Comparison of ENCODE assay signal across 14 cellular contexts in the genomic region with DNA sequence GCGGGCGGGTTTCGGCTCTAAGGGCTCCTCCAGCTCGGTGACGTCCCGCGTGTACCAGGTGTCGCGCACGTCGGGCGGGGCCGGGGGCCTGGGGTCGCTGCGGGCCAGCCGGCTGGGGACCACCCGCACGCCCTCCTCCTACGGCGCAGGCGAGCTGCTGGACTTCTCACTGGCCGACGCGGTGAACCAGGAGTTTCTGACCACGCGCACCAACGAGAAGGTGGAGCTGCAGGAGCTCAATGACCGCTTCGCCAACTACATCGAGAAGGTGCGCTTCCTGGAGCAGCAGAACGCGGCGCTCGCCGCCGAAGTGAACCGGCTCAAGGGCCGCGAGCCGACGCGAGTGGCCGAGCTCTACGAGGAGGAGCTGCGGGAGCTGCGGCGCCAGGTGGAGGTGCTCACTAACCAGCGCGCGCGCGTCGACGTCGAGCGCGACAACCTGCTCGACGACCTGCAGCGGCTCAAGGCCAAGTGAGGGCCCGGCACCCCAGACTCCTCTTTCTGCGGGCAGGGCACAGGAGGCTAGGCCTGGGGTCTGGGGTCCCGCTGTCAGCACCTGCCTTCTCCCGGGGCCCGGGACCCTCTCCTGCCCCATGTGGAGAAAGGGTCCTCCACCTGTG. TPM values are rescaled to one million over a fixed set of nuclear protein-coding genes. Genes with fewer than 3 reads are reported as not detected.
DNase-seq lines count a peak whose midpoint lies in the region; ATAC-seq, FAIRE-seq and TF ChIP-seq lines count a peak whose summit lies in the region.
"Had no signal": no experiment of that assay in that cellular context is flagged by ENCODE, and none has a peak within 500 bp of the region (broad histone marks: within the 10 kb centered on the region; RNA-seq: fewer than 3 reads in every experiment).

No MANE protein-coding gene starts in this region.

- H3K27me3 ChIP-seq in HUES6 (ENCODE audit: control insufficient read depth, insufficient read depth, low read length): peaks cover 15% of the 10 kb centered on the region; the same call in 1 of the 2 replicates
- H3K27me3 ChIP-seq in H1 (replicated peaks in 1 of 4; ENCODE audit: control insufficient read depth in 3 of 4, extremely low read depth in 1 of 4, insufficient read depth in 3 of 4, low read length in 3 of 4): peaks cover 15 to 36% (median 29%) of the 10 kb centered on the region in 4 experiments
- H3K27me3 ChIP-seq in left lung: peaks cover 14 to 74% of the 10 kb centered on the region in 2 donors

- H3K23me2 ChIP-seq in H1 (ENCODE audit: low read depth, low read length): peaks cover 2% of the 10 kb centered on the region

- WGBS in H1 (ENCODE audit: extremely low coverage in 1 of 2, insufficient coverage in 1 of 2, insufficient read length in 1 of 2, insufficient replicate concordance in 2 of 2, low coverage in 1 of 2, low lambda C conversion rate in 2 of 2, missing lambda C conversion rate in 1 of 2), 2 experiments: 19% methylated on average over 45 of the region's 66 CpGs; no CpG with 5 or more reads in 1 of the 2 experiments

- peak overlapping the region; percentile 36; the same call in 1 of the 2 replicates for H2AFZ ChIP-seq in H1 (ENCODE audit: low read length)

- H3K4me3 ChIP-seq in HUES6 (ENCODE audit: low read depth, low read length) (peak overlapping the region; percentile 36; the same call in 1 of the 2 replicates), H1 (ENCODE audit: extremely low read depth in 1 of 4, insufficient read depth in 2 of 4, low read depth in 3 of 4, low read length in 4 of 4) (peak overlapping the region in 2 of 4 experiments; percentile 2 to 51; a peak in 3 of 8 replicates), left lung (no peak overlapping the region), skeletal muscle cell (ENCODE audit: low read depth, low read length) (peak overlapping the region; percentile 60)

- H3K27ac ChIP-seq in HUES6 (ENCODE audit: low read depth, low read length) (no peak overlapping the region), H1 (ENCODE audit: low read depth, low read length) (no peak overlapping the region), left lung (no peak overlapping the region)
- H3K27ac ChIP-seq: C4-2B, KMS-11, RWPE1 had no signal

- no peaks in the 10 kb centered on the region for H3K79me2 ChIP-seq in H1 (ENCODE audit: control insufficient read depth in 1 of 2, insufficient read depth in 2 of 2, low read length in 2 of 2)

- peak overlapping the region; percentile 93 for H3K18ac ChIP-seq in H1 (ENCODE audit: extremely low read depth, low read length)

- H3K4ac ChIP-seq in H1 (replicated peaks; ENCODE audit: insufficient read length, low read depth, low read length): no peak overlapping the region

- H2BK5ac ChIP-seq in H1 (ENCODE audit: low read depth, low read length): peak overlapping the region; percentile 60; the same call in 1 of the 2 replicates

- H2BK12ac ChIP-seq in H1 (ENCODE audit: low read depth, low read length): peak overlapping the region; percentile 87; the same call in 1 of the 2 replicates

- H4K5ac ChIP-seq in H1 (ENCODE audit: insufficient read length, low read depth, low read length): peak overlapping the region; percentile 32

- TF ChIP-seq POLR2A in H1 (IDR thresholded peaks at IDR 0.05; ENCODE audit: control extremely low read depth in 1 of 2, low read depth in 2 of 2, low read length in 2 of 2) (no peak), erythroblast (IDR thresholded peaks at IDR 0.05; ENCODE audit: low read length) (no peak)

- ATAC-seq in left lung (peak; percentile 41), SK-N-SH treated with all-trans-retinoic acid at 6 μM for 48 hours (no peak)

- no peak overlapping the region for H3K23ac ChIP-seq in H1 (ENCODE audit: insufficient read length)

- CTCF ChIA-PET in H1 (lab: Charles Lee; ENCODE audit: partially characterized antibody): interaction anchor here (1.0 to 88.6 kb wide), 8 partner anchors 8 to 71 kb away, joined by 3 to 7248 read pairs (median 9); partner anchors contain the start of genes ASIC4, CHPF, GMPPA and SPEG

- H2BK15ac ChIP-seq in H1 (ENCODE audit: low read length): peak overlapping the region; percentile 92; the same call in 1 of the 2 replicates

- H2BK20ac ChIP-seq in H1 (ENCODE audit: low read length): peak overlapping the region; percentile 80; the same call in 1 of the 2 replicates

- no peak overlapping the region for H3K56ac ChIP-seq in H1 (replicated peaks; ENCODE audit: insufficient read length, low read depth, low read length)

- peak overlapping the region; percentile 63; the same call in 1 of the 2 replicates for H4K8ac ChIP-seq in H1 (ENCODE audit: extremely low read depth, insufficient read depth, low read length)

- H3K4me2 ChIP-seq in H1 (ENCODE audit: insufficient read depth in 1 of 2, low read depth in 2 of 2, low read length in 2 of 2): peak overlapping the region; percentile 12 to 64; a peak in 3 of 4 replicates
- H3K4me2 ChIP-seq: KMS-11 had no signal

- no peaks in the 10 kb centered on the region for H3K79me1 ChIP-seq in H1 (ENCODE audit: low read depth, low read length)

- intact Hi-C loops in left lung (cut with DNase I): no loop called here

- H3K36me3 ChIP-seq in HUES6 (ENCODE audit: control insufficient read depth, insufficient read depth, low read length) (no peaks in the 10 kb centered on the region), H1 (ENCODE audit: control insufficient read depth in 2 of 4, insufficient read depth in 4 of 4, low read length in 3 of 4) (no peaks in the 10 kb centered on the region), left lung (no peaks in the 10 kb centered on the region)

- TF ChIP-seq EP300 in H1 (IDR thresholded peaks at IDR 0.05; ENCODE audit: borderline replicate concordance in 1 of 2, low read depth in 2 of 2, low read length in 2 of 2): no peak

- peak; percentile 5 to 16; a peak in 2 of 4 replicates for TF ChIP-seq RAD21 in H1 (IDR thresholded peaks at IDR 0.05 in 1 of 2, conservative IDR thresholded peaks at IDR 0.05 in 1 of 2; ENCODE audit: low read depth in 2 of 2, low read length in 2 of 2)

- peaks cover 0 to 2% of the 10 kb centered on the region in 2 experiments for H4K20me1 ChIP-seq in H1 (replicated peaks in 1 of 2; ENCODE audit: control insufficient read depth in 1 of 2, insufficient read depth in 2 of 2, low read length in 2 of 2)

- H2BK120ac ChIP-seq in H1 (replicated peaks; ENCODE audit: low read depth, low read length): no peak overlapping the region

- TF ChIP-seq CTCF in H1 (IDR thresholded peaks at IDR 0.05; ENCODE audit: control extremely low read depth in 1 of 3, insufficient read depth in 1 of 3, low read depth in 1 of 3, low read length in 3 of 3) (peak in 1 of 3 experiments; percentile 26; a peak in 2 of 4 replicates), left lung (IDR thresholded peaks at IDR 0.05) (no peak)

- FAIRE-seq in H1 (lab: Jason Lieb, UNC): no peak
- FAIRE-seq: TTC549 had no signal

- no peak overlapping the region for H3K14ac ChIP-seq in H1 (ENCODE audit: insufficient read length)

- H3K9ac ChIP-seq in HUES6 (ENCODE audit: low read length) (no peak overlapping the region), H1 (replicated peaks in 1 of 4; ENCODE audit: extremely low read depth in 1 of 4, low read depth in 3 of 4, low read length in 3 of 4) (no peak overlapping the region)
- H3K9ac ChIP-seq: KMS-11 had no signal

- DNase-seq in H1 (ENCODE audit: low read depth in 1 of 2, low spot score in 2 of 2) (no peak), left lung (no peak), skeletal muscle cell (ENCODE audit: low read depth) (no peak), germinal center (ENCODE audit: low spot score) (no peak), SHP77 treated with DMSO at 0.1 percent for 48 hours (lab: John Stamatoyannopoulos, UW) (no peak), erythroblast (lab: John Stamatoyannopoulos, UW) (no peak)
- DNase-seq: NCI-H2171; stimulated activated naive CD8-positive, alpha-beta T cell treated with anti-CD3 and anti-CD28 coated beads, Interleukin-15, amount 100 ng/mL, for 72 hours had no signal

- no peak overlapping the region for H2AK5ac ChIP-seq in H1 (ENCODE audit: low read depth, low read length)

- no peak overlapping the region for H4K91ac ChIP-seq in H1 (replicated peaks; ENCODE audit: insufficient read length, low read length)

- H3K9me3 ChIP-seq in HUES6 (ENCODE audit: control insufficient read depth, insufficient read depth, low read depth, low read length) (no peaks in the 10 kb centered on the region), H1 (ENCODE audit: insufficient read depth in 2 of 2, low read depth in 1 of 2, low read length in 1 of 2) (no peaks in the 10 kb centered on the region), left lung (no peaks in the 10 kb centered on the region)

- H3K4me1 ChIP-seq in HUES6 (ENCODE audit: control insufficient read depth, insufficient read depth, low read length): peaks cover 33% of the 10 kb centered on the region
- H3K4me1 ChIP-seq in H1 (replicated peaks in 1 of 4; ENCODE audit: control insufficient read depth in 3 of 4, insufficient read depth in 4 of 4, low read length in 3 of 4): peaks cover 8 to 26% (median 15%) of the 10 kb centered on the region in 4 experiments
- peaks cover 0 to 14% of the 10 kb centered on the region in 2 donors for H3K4me1 ChIP-seq in left lung

- POLR2A ChIA-PET in H1 (lab: Charles Lee; ENCODE audit: partially characterized antibody): interaction anchor here (1.0 to 4.6 kb wide), 3 partner anchors 14 to 77 kb away, joined by 3 to 17 read pairs (median 8); no protein-coding TSS in a partner anchor

RNA-seq across cellular contexts. Expression of gene DES, which starts 0.5 kb away (rescaled TPM):
- 1.5 and 1.8 TPM in 2 replicates for total RNA-seq in H1 (2021; fragmentation: NEBNext Ultra II Directional; extraction: Animal tissue kit (Norgen Biotek cat#: 25700))
- polyA plus RNA-seq in H1 (2011; rRNA removed): 3.8 and 4.3 TPM in 2 replicates
- 5.0 TPM for polyA plus RNA-seq in H1 (2011; cell fraction: cytosol; rRNA removed)
- polyA plus RNA-seq in H1 (2011; cell fraction: nucleus; rRNA removed): 3.5 TPM
- 2.0 to 3.8 TPM (median 3.0 TPM) in 4 replicates for polyA plus RNA-seq in H1 (2012, experiment 1 of 2)
- 1.8 TPM for polyA plus RNA-seq in H1 (2012, experiment 2 of 2)
- 1.2 TPM for polyA plus RNA-seq in H1 (2013, experiment 1 of 2)
- 2.2 TPM for polyA plus RNA-seq in H1 (2013, experiment 2 of 2)
- 7.1 and 14.3 TPM in 2 replicates for polyA minus RNA-seq in H1 (2011; rRNA and poly(A)+ RNA removed)
- 5.7 TPM for polyA minus RNA-seq in H1 (2011; cell fraction: cytosol; rRNA and poly(A)+ RNA removed)
- 2.7 TPM for polyA minus RNA-seq in H1 (2011; cell fraction: nucleus; rRNA and poly(A)+ RNA removed)
- total RNA-seq in left lung: 100 to 1,000 TPM in 1 of 2 donors, 10 to 100 TPM in 1; 32.0 to 101 TPM

RNA-seq across cellular contexts. Expression of gene SPEG, which starts 16.0 kb away (rescaled TPM):
- total RNA-seq in H1 (2021; fragmentation: NEBNext Ultra II Directional; extraction: Animal tissue kit (Norgen Biotek cat#: 25700)): 32.0 and 36.7 TPM in 2 replicates
- polyA plus RNA-seq in H1 (2011; rRNA removed): 19.9 and 37.1 TPM in 2 replicates
- 41.0 TPM for polyA plus RNA-seq in H1 (2011; cell fraction: cytosol; rRNA removed)
- polyA plus RNA-seq in H1 (2011; cell fraction: nucleus; rRNA removed): 98.6 TPM
- 20.0 to 41.3 TPM (median 36.9 TPM) in 4 replicates for polyA plus RNA-seq in H1 (2012, experiment 1 of 2)
- polyA plus RNA-seq in H1 (2012, experiment 2 of 2): 18.5 TPM
- polyA plus RNA-seq in H1 (2013, experiment 1 of 2): 41.2 TPM
- polyA plus RNA-seq in H1 (2013, experiment 2 of 2): 36.3 TPM
- polyA minus RNA-seq in H1 (2011; rRNA and poly(A)+ RNA removed): 7.1 and 12.4 TPM in 2 replicates
- polyA minus RNA-seq in H1 (2011; cell fraction: cytosol; rRNA and poly(A)+ RNA removed): 13.4 TPM
- 39.5 TPM for polyA minus RNA-seq in H1 (2011; cell fraction: nucleus; rRNA and poly(A)+ RNA removed)
- 10 to 100 TPM in 1 of 2 donors, 1 to 10 TPM in 1; 7.3 to 11.7 TPM for total RNA-seq in left lung

RNA-seq across cellular contexts. Expression of gene DNPEP, which starts 31.0 kb away (rescaled TPM):
- total RNA-seq in H1 (2021; fragmentation: NEBNext Ultra II Directional; extraction: Animal tissue kit (Norgen Biotek cat#: 25700)): 59.8 and 64.2 TPM in 2 replicates
- polyA plus RNA-seq in H1 (2011; rRNA removed): 109 and 142 TPM in 2 replicates
- 96.0 TPM for polyA plus RNA-seq in H1 (2011; cell fraction: cytosol; rRNA removed)
- 161 TPM for polyA plus RNA-seq in H1 (2011; cell fraction: nucleus; rRNA removed)
- polyA plus RNA-seq in H1 (2012, experiment 1 of 2): 58.5 to 91.4 TPM (median 86.2 TPM) in 4 replicates
- 101 TPM for polyA plus RNA-seq in H1 (2012, experiment 2 of 2)
- polyA plus RNA-seq in H1 (2013, experiment 1 of 2): 58.4 TPM
- 61.5 TPM for polyA plus RNA-seq in H1 (2013, experiment 2 of 2)
- polyA minus RNA-seq in H1 (2011; rRNA and poly(A)+ RNA removed): 69.7 and 71.8 TPM in 2 replicates
- 32.7 TPM for polyA minus RNA-seq in H1 (2011; cell fraction: cytosol; rRNA and poly(A)+ RNA removed)
- polyA minus RNA-seq in H1 (2011; cell fraction: nucleus; rRNA and poly(A)+ RNA removed): 55.3 TPM
- 10 to 100 TPM; 41.6 to 62.9 TPM for total RNA-seq in left lung

Comparison
In these comparisons a context has a peak if more than half of its experiments do, and no peak if none do; other contexts are left out.
1. H3K4me3 ChIP-seq: peak in HUES6 (single experiment) and skeletal muscle cell (single experiment); none in left lung (0 of 2).
2. RNA of gene DES, which starts 0.5 kb away (total RNA-seq): 32.0 to 101 TPM in left lung; 1.5 to 1.8 TPM in H1; every median in the first group is over 10 times any median in the second.